11 cellular contexts compared by ENCODE assay signal in genomic region chr11:128928400-128928799, GRCh38. TPM values are rescaled to one million over a fixed set of nuclear protein-coding genes. Genes with fewer than 3 reads are reported as not detected.
A peak's percentile ranks its signal among the peaks of the same experiment; 100 is the strongest.
DNase-seq lines count a peak whose midpoint lies in the region; ATAC-seq and TF ChIP-seq lines count a peak whose summit lies in the region.
"Had no signal": no experiment of that assay in that cellular context is flagged by ENCODE, and none has a peak within 500 bp of the region (broad histone marks: within the 10 kb centered on the region; RNA-seq: fewer than 3 reads in every experiment).

No MANE protein-coding gene starts in this region.

- H3K9me3 ChIP-seq in upper lobe of right lung (no peaks in the 10 kb centered on the region), right atrium auricular region (no peaks in the 10 kb centered on the region)

- no peaks in the 10 kb centered on the region for H3K9me3 Mint-ChIP-seq in activated naive CD8-positive, alpha-beta T cell (ENCODE audit: low read depth)
- H3K9me3 Mint-ChIP-seq in activated naive CD8-positive, alpha-beta T cell treated with anti-CD3 and anti-CD28 coated beads for 36 hours: no peaks in the 10 kb centered on the region

- peaks cover 2% of the 10 kb centered on the region for H3K27me3 Mint-ChIP-seq in activated naive CD8-positive, alpha-beta T cell
- peaks cover 3% of the 10 kb centered on the region for H3K27me3 Mint-ChIP-seq in activated naive CD8-positive, alpha-beta T cell treated with anti-CD3 and anti-CD28 coated beads for 36 hours

- no peak overlapping the region for H3K27ac ChIP-seq in upper lobe of right lung
- no peak overlapping the region for H3K27ac ChIP-seq in right atrium auricular region

- peak; percentile 96 for ATAC-seq in HG02763 (IDR thresholded peaks at IDR 0.05; ENCODE audit: unreplicated experiment)
- ATAC-seq in upper lobe of right lung: no peak

- peak overlapping the region; percentile 0 for H3K4me3 Mint-ChIP-seq in activated naive CD8-positive, alpha-beta T cell
- H3K4me3 Mint-ChIP-seq in activated naive CD8-positive, alpha-beta T cell treated with anti-CD3 and anti-CD28 coated beads for 36 hours: no peak overlapping the region

- H3K27me3 ChIP-seq in upper lobe of right lung (peaks cover 3% of the 10 kb centered on the region), right atrium auricular region (no peaks in the 10 kb centered on the region)

- no peaks in the 10 kb centered on the region for H3K36me3 Mint-ChIP-seq in activated naive CD8-positive, alpha-beta T cell
- no peaks in the 10 kb centered on the region for H3K36me3 Mint-ChIP-seq in activated naive CD8-positive, alpha-beta T cell treated with anti-CD3 and anti-CD28 coated beads for 36 hours

- intact Hi-C loops in upper lobe of right lung (cut with DNase I): no loop called here

- H3K36me3 ChIP-seq in upper lobe of right lung (no peaks in the 10 kb centered on the region), right atrium auricular region (no peaks in the 10 kb centered on the region)

- TF ChIP-seq CTCF in upper lobe of right lung (IDR thresholded peaks at IDR 0.05): no peak
- no peak for TF ChIP-seq CTCF in right atrium auricular region (IDR thresholded peaks at IDR 0.05)

- no peak overlapping the region for H3K27ac Mint-ChIP-seq in activated naive CD8-positive, alpha-beta T cell
- no peak overlapping the region for H3K27ac Mint-ChIP-seq in activated naive CD8-positive, alpha-beta T cell treated with anti-CD3 and anti-CD28 coated beads for 36 hours

- no peak for DNase-seq in activated naive CD8-positive, alpha-beta T cell treated with anti-CD3 and anti-CD28 coated beads for 36 hours
- DNase-seq in MV-4-11 (lab: John Stamatoyannopoulos, UW): peak; percentile 22
- peak; percentile 10 for DNase-seq in upper lobe of right lung
- DNase-seq in C1 segment of cervical spinal cord (lab: John Stamatoyannopoulos, UW): no peak
- DNase-seq in NCI-H510A treated with DMSO at 0.1 percent for 48 hours (lab: John Stamatoyannopoulos, UW): no peak
- no peak for DNase-seq in right atrium auricular region (ENCODE audit: low spot score)
- DNase-seq: substantia nigra, SW 1271 had no signal

- H3K4me3 ChIP-seq in upper lobe of right lung: no peak overlapping the region
- H3K4me3 ChIP-seq in right atrium auricular region: no peak overlapping the region

- no peaks in the 10 kb centered on the region for H3K4me1 ChIP-seq in upper lobe of right lung
- no peaks in the 10 kb centered on the region for H3K4me1 ChIP-seq in right atrium auricular region

- H3K4me1 Mint-ChIP-seq in activated naive CD8-positive, alpha-beta T cell (ENCODE audit: low read depth): peaks cover 8% of the 10 kb centered on the region
- peaks cover 11% of the 10 kb centered on the region for H3K4me1 Mint-ChIP-seq in activated naive CD8-positive, alpha-beta T cell treated with anti-CD3 and anti-CD28 coated beads for 36 hours

RNA-seq across cellular contexts. Expression of gene TP53AIP1, which starts 14.3 kb away (rescaled TPM):
- not detected for total RNA-seq in activated naive CD8-positive, alpha-beta T cell treated with anti-CD3 and anti-CD28 coated beads for 36 hours
- total RNA-seq in upper lobe of right lung (not detected), right atrium auricular region (not detected)
- total RNA-seq: HT1080 had no signal

RNA-seq across cellular contexts. Expression of gene KCNJ5, which starts 37.2 kb away (rescaled TPM):
- total RNA-seq in activated naive CD8-positive, alpha-beta T cell treated with anti-CD3 and anti-CD28 coated beads for 36 hours: not detected
- total RNA-seq in upper lobe of right lung (8.5 TPM), right atrium auricular region (10 to 100 TPM in 1 of 2 donors, 1 to 10 TPM in 1; 8.2 to 23.3 TPM)
- total RNA-seq: HT1080 had no signal

Comparison
In these comparisons a context has a peak if more than half of its experiments do, and no peak if none do; other contexts are left out.
1. DNase-seq: peak in MV-4-11 (single experiment) and upper lobe of right lung (single experiment); none in activated naive CD8-positive, alpha-beta T cell treated with anti-CD3 and anti-CD28 coated beads for 36 hours (single experiment), C1 segment of cervical spinal cord (0 of 14), NCI-H510A treated with DMSO at 0.1 percent for 48 hours (single experiment) and right atrium auricular region (single experiment).